In genomic region chr11:96054870-96055705, GRCh38 we compare ENCODE assay signal across 1 cellular context.
TF ChIP-seq lines count a peak whose summit lies in the region.

No MANE protein-coding gene starts in this region.

TF ChIP-seq in K562, 482 proteins besides CTCF, POLR2A, EP300 and RAD21 (continued from another document):
- TF ChIP-seq, protein P1, sequence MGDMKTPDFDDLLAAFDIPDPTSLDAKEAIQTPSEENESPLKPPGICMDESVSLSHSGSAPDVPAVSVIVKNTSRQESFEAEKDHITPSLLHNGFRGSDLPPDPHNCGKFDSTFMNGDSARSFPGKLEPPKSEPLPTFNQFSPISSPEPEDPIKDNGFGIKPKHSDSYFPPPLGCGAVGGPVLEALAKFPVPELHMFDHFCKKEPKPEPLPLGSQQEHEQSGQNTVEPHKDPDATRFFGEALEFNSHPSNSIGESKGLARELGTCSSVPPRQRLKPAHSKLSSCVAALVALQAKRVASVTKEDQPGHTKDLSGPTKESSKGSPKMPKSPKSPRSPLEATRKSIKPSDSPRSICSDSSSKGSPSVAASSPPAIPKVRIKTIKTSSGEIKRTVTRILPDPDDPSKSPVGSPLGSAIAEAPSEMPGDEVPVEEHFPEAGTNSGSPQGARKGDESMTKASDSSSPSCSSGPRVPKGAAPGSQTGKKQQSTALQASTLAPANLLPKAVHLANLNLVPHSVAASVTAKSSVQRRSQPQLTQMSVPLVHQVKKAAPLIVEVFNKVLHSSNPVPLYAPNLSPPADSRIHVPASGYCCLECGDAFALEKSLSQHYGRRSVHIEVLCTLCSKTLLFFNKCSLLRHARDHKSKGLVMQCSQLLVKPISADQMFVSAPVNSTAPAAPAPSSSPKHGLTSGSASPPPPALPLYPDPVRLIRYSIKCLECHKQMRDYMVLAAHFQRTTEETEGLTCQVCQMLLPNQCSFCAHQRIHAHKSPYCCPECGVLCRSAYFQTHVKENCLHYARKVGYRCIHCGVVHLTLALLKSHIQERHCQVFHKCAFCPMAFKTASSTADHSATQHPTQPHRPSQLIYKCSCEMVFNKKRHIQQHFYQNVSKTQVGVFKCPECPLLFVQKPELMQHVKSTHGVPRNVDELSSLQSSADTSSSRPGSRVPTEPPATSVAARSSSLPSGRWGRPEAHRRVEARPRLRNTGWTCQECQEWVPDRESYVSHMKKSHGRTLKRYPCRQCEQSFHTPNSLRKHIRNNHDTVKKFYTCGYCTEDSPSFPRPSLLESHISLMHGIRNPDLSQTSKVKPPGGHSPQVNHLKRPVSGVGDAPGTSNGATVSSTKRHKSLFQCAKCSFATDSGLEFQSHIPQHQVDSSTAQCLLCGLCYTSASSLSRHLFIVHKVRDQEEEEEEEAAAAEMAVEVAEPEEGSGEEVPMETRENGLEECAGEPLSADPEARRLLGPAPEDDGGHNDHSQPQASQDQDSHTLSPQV (IDR thresholded peaks at IDR 0.05) = 0 out of 2 replicates have a peak, but pooled peaks have one; percentile 29
- TF ChIP-seq TCF3 (CRISPR knock-in tag; IDR thresholded peaks at IDR 0.05) = no peak
- no peak for TF ChIP-seq KAT8 (IDR thresholded peaks at IDR 0.05; ENCODE audit: low read depth)
- TF ChIP-seq AFF4 (CRISPR knock-in tag; IDR thresholded peaks at IDR 0.05) = no peak
- no peak for TF ChIP-seq CHD1 (IDR thresholded peaks at IDR 0.05; ENCODE audit: low read length)
- TF ChIP-seq SMC3 (conservative IDR thresholded peaks at IDR 0.05; ENCODE audit: insufficient read depth, low read depth, low read length) = peak; percentile 67
- TF ChIP-seq STAT5A (IDR thresholded peaks at IDR 0.05; ENCODE audit: borderline replicate concordance, low read length) = no peak
- TF ChIP-seq KLF10 (CRISPR knock-in tag; IDR thresholded peaks at IDR 0.05) = no peak
- TF ChIP-seq ZNF311 (CRISPR knock-in tag; IDR thresholded peaks at IDR 0.05) = no peak
- TF ChIP-seq POLR2H (tag; IDR thresholded peaks at IDR 0.05; ENCODE audit: low read depth) = 0 out of 2 replicates have a peak, but pooled peaks have one; percentile 22
- TF ChIP-seq PHF21A (IDR thresholded peaks at IDR 0.05; ENCODE audit: borderline replicate concordance, low read depth) = no peak
- no peak for TF ChIP-seq ATF6 (CRISPR knock-in tag; IDR thresholded peaks at IDR 0.05)
- no peak for TF ChIP-seq ZNF23 (CRISPR knock-in tag; IDR thresholded peaks at IDR 0.05)
- TF ChIP-seq ZNF133 (CRISPR knock-in tag; IDR thresholded peaks at IDR 0.05) = no peak
- no peak for TF ChIP-seq ZNF174 (CRISPR knock-in tag; IDR thresholded peaks at IDR 0.05)
- TF ChIP-seq, protein P2, sequence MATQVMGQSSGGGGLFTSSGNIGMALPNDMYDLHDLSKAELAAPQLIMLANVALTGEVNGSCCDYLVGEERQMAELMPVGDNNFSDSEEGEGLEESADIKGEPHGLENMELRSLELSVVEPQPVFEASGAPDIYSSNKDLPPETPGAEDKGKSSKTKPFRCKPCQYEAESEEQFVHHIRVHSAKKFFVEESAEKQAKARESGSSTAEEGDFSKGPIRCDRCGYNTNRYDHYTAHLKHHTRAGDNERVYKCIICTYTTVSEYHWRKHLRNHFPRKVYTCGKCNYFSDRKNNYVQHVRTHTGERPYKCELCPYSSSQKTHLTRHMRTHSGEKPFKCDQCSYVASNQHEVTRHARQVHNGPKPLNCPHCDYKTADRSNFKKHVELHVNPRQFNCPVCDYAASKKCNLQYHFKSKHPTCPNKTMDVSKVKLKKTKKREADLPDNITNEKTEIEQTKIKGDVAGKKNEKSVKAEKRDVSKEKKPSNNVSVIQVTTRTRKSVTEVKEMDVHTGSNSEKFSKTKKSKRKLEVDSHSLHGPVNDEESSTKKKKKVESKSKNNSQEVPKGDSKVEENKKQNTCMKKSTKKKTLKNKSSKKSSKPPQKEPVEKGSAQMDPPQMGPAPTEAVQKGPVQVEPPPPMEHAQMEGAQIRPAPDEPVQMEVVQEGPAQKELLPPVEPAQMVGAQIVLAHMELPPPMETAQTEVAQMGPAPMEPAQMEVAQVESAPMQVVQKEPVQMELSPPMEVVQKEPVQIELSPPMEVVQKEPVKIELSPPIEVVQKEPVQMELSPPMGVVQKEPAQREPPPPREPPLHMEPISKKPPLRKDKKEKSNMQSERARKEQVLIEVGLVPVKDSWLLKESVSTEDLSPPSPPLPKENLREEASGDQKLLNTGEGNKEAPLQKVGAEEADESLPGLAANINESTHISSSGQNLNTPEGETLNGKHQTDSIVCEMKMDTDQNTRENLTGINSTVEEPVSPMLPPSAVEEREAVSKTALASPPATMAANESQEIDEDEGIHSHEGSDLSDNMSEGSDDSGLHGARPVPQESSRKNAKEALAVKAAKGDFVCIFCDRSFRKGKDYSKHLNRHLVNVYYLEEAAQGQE (CRISPR knock-in tag; IDR thresholded peaks at IDR 0.05; ENCODE audit: low read depth) = no peak
- no peak for TF ChIP-seq MLLT1 (IDR thresholded peaks at IDR 0.05)
- TF ChIP-seq DEAF1 (CRISPR knock-in tag; IDR thresholded peaks at IDR 0.05) = peak; percentile 74
- no peak for TF ChIP-seq FOXP1 (CRISPR knock-in tag; IDR thresholded peaks at IDR 0.05)
- TF ChIP-seq, protein P3, sequence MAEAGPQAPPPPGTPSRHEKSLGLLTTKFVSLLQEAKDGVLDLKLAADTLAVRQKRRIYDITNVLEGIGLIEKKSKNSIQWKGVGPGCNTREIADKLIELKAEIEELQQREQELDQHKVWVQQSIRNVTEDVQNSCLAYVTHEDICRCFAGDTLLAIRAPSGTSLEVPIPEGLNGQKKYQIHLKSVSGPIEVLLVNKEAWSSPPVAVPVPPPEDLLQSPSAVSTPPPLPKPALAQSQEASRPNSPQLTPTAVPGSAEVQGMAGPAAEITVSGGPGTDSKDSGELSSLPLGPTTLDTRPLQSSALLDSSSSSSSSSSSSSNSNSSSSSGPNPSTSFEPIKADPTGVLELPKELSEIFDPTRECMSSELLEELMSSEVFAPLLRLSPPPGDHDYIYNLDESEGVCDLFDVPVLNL (CRISPR knock-in tag; IDR thresholded peaks at IDR 0.05; ENCODE audit: low read depth) = no peak
